17 cellular contexts compared by ENCODE assay signal in the genomic region with DNA sequence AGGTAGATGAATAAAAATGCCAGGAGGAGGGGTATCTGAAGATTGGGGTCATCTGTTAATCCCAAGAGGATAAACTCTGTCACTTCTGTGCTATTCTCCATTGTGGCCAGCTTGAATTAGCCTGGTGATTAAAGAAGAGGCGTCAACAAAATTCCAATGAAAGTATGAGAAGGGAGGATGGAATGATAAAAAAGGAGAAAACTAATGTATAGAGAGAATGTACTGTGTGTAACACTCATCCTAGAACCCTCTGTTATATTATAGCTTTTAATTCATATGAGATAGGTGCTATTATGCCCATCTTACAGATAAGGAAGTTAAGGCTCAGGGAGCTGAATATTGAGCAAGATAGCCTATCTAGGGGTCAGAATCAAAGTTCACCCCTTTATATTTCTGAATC. TPM values are rescaled to one million over a fixed set of nuclear protein-coding genes. Genes with fewer than 3 reads are reported as not detected.
DNase-seq lines count a peak whose midpoint lies in the region; ATAC-seq and TF ChIP-seq lines count a peak whose summit lies in the region.
"Had no signal": no experiment of that assay in that cellular context is flagged by ENCODE, and none has a peak within 500 bp of the region (broad histone marks: within the 10 kb centered on the region; RNA-seq: fewer than 3 reads in every experiment).

TSS of gene OR5B21 (minus strand) at position 101 of the 400 bp plus-strand sequence. CDS start at position 101, 0 bp downstream.

- H3K9me3 Mint-ChIP-seq in stimulated activated naive CD8-positive, alpha-beta T cell treated with anti-CD3 and anti-CD28 coated beads, Interleukin-15, Interleukin-2, amounts not matched to agents 100 ng/mL and 50 ng/mL, for 24 hours = no peaks in the 10 kb centered on the region
- H3K9me3 Mint-ChIP-seq in stimulated activated naive CD8-positive, alpha-beta T cell treated with anti-CD3 and anti-CD28 coated beads, Interleukin-15, amount 100 ng/mL, for 72 hours = no peaks in the 10 kb centered on the region
- H3K9me3 Mint-ChIP-seq: CD14-positive monocyte; CD8-positive, alpha-beta T cell had no signal

- peak within 1 kb of the TSS; percentile 5 for H3K4me3 Mint-ChIP-seq in stimulated activated naive CD8-positive, alpha-beta T cell treated with anti-CD3 and anti-CD28 coated beads, Interleukin-15, Interleukin-2, amounts not matched to agents 100 ng/mL and 50 ng/mL, for 24 hours
- no peak within 1 kb of the TSS for H3K4me3 Mint-ChIP-seq in stimulated activated naive CD8-positive, alpha-beta T cell treated with anti-CD3 and anti-CD28 coated beads, Interleukin-15, amount 100 ng/mL, for 72 hours
- H3K4me3 Mint-ChIP-seq: CD8-positive, alpha-beta T cell had no signal

- DNase-seq in stimulated activated naive CD8-positive, alpha-beta T cell treated with anti-CD3 and anti-CD28 coated beads, Interleukin-15, amount 100 ng/mL, for 72 hours = no peak
- DNase-seq in OCI-LY7 (ENCODE audit: low spot score) (no peak), neuronal stem cell (ENCODE audit: low spot score) (no peak), NCI-H2107 treated with DMSO at 0.1 percent for 48 hours (lab: John Stamatoyannopoulos, UW; ENCODE audit: unreplicated experiment) (no peak), NAMALWA (ENCODE audit: low spot score) (no peak), cerebellar nuclear complex (lab: John Stamatoyannopoulos, UW) (no peak)
- DNase-seq: BE2C; CD8-positive, alpha-beta T cell; COR-L47; DMS153; DMS79 treated with DMSO at 0.1 percent for 48 hours; EL had no signal

- no peaks in the 10 kb centered on the region for H3K9me2 ChIP-seq in OCI-LY7 (ENCODE audit: insufficient read depth, low read length)

- no peak within 1 kb of the TSS for H2AK5ac ChIP-seq in neuronal stem cell (ENCODE audit: low read depth, low read length)

- H3K36me3 ChIP-seq in OCI-LY7 (ENCODE audit: insufficient read depth, low read length) = no peaks in the 10 kb centered on the region
- no peaks in the 10 kb centered on the region for H3K36me3 ChIP-seq in neuronal stem cell (replicated peaks in 1 of 2; ENCODE audit: control insufficient read depth in 2 of 2, insufficient read depth in 2 of 2, low read length in 2 of 2)
- H3K36me3 ChIP-seq: BE2C, HAP-1 had no signal

- no TSS peak for BruUV-seq in OCI-LY7 (replicated peaks; lab: Mats Ljungman, UMichigan)

- no peaks in the 10 kb centered on the region for H3K9me3 ChIP-seq in OCI-LY7 (ENCODE audit: low read length)
- H3K9me3 ChIP-seq in neuronal stem cell (replicated peaks in 1 of 2; ENCODE audit: control insufficient read depth in 2 of 2, insufficient read depth in 1 of 2, low read depth in 1 of 2, low read length in 2 of 2) = no peaks in the 10 kb centered on the region
- H3K9me3 ChIP-seq: BE2C, HAP-1 had no signal

- H3K27ac Mint-ChIP-seq in stimulated activated naive CD8-positive, alpha-beta T cell treated with anti-CD3 and anti-CD28 coated beads, Interleukin-15, Interleukin-2, amounts not matched to agents 100 ng/mL and 50 ng/mL, for 24 hours = peak within 1 kb of the TSS; percentile 56
- H3K27ac Mint-ChIP-seq in stimulated activated naive CD8-positive, alpha-beta T cell treated with anti-CD3 and anti-CD28 coated beads, Interleukin-15, amount 100 ng/mL, for 72 hours = peak within 1 kb of the TSS in 1 of 2 donors; percentile 57
- H3K27ac Mint-ChIP-seq: CD8-positive, alpha-beta T cell had no signal

- H2BK12ac ChIP-seq in neuronal stem cell (ENCODE audit: low read length) = no peak within 1 kb of the TSS

- no peak within 1 kb of the TSS for H4K8ac ChIP-seq in neuronal stem cell (ENCODE audit: low read depth, low read length)

- no peaks in the 10 kb centered on the region for H3K27me3 Mint-ChIP-seq in stimulated activated naive CD8-positive, alpha-beta T cell treated with anti-CD3 and anti-CD28 coated beads, Interleukin-15, Interleukin-2, amounts not matched to agents 100 ng/mL and 50 ng/mL, for 24 hours
- H3K27me3 Mint-ChIP-seq in stimulated activated naive CD8-positive, alpha-beta T cell treated with anti-CD3 and anti-CD28 coated beads, Interleukin-15, amount 100 ng/mL, for 72 hours = no peaks in the 10 kb centered on the region

- H3K4me1 ChIP-seq in OCI-LY7 (ENCODE audit: insufficient read depth, low read length, poor library complexity, severe bottlenecking) (peaks cover 16% of the 10 kb centered on the region), neuronal stem cell (ENCODE audit: control insufficient read depth in 2 of 2, insufficient read depth in 1 of 2, low read depth in 1 of 2, low read length in 2 of 2) (no peaks in the 10 kb centered on the region)
- H3K4me1 ChIP-seq: BE2C, HAP-1 had no signal

- no peak within 1 kb of the TSS for H3K23ac ChIP-seq in neuronal stem cell (ENCODE audit: low read depth, low read length, poor library complexity)

- no peak within 1 kb of the TSS for H2BK120ac ChIP-seq in neuronal stem cell (ENCODE audit: low read depth, low read length)

- H2AFZ ChIP-seq in OCI-LY7 (ENCODE audit: low read length) = no peak within 1 kb of the TSS
- H2AFZ ChIP-seq in neuronal stem cell (ENCODE audit: low read length) = no peak within 1 kb of the TSS

- peaks cover 29% of the 10 kb centered on the region for H3K4me1 Mint-ChIP-seq in stimulated activated naive CD8-positive, alpha-beta T cell treated with anti-CD3 and anti-CD28 coated beads, Interleukin-15, Interleukin-2, amounts not matched to agents 100 ng/mL and 50 ng/mL, for 24 hours (ENCODE audit: low read depth)
- H3K4me1 Mint-ChIP-seq in stimulated activated naive CD8-positive, alpha-beta T cell treated with anti-CD3 and anti-CD28 coated beads, Interleukin-15, amount 100 ng/mL, for 72 hours = peaks cover 15% of the 10 kb centered on the region

- H3K79me2 ChIP-seq in OCI-LY7 (ENCODE audit: insufficient read depth, low read depth, low read length) = no peaks in the 10 kb centered on the region

- no peak within 1 kb of the TSS for H4K91ac ChIP-seq in neuronal stem cell (ENCODE audit: low read depth, low read length, poor library complexity)

- no peak for TF ChIP-seq CTCF in OCI-LY7 (conservative IDR thresholded peaks at IDR 0.05; ENCODE audit: low read length)

- no peak within 1 kb of the TSS for H2BK5ac ChIP-seq in neuronal stem cell (ENCODE audit: low read length)

- H3K18ac ChIP-seq in neuronal stem cell (ENCODE audit: low read length) = peak within 1 kb of the TSS; percentile 11

- H3K27ac ChIP-seq in OCI-LY7 (ENCODE audit: low read depth, low read length, poor library complexity, severe bottlenecking) (no peak within 1 kb of the TSS), neuronal stem cell (replicated peaks; ENCODE audit: low read length) (no peak within 1 kb of the TSS)

- peaks cover 19% of the 10 kb centered on the region for H3K36me3 Mint-ChIP-seq in stimulated activated naive CD8-positive, alpha-beta T cell treated with anti-CD3 and anti-CD28 coated beads, Interleukin-15, Interleukin-2, amounts not matched to agents 100 ng/mL and 50 ng/mL, for 24 hours (ENCODE audit: low read depth)
- H3K36me3 Mint-ChIP-seq: CD14-positive monocyte had no signal

- no peak for ATAC-seq in stimulated activated naive CD8-positive, alpha-beta T cell treated with anti-CD3 and anti-CD28 coated beads, Interleukin-15, amount 100 ng/mL, for 72 hours
- ATAC-seq: CD8-positive, alpha-beta T cell had no signal

- no peak within 1 kb of the TSS for H2BK15ac ChIP-seq in neuronal stem cell (ENCODE audit: low read length)

- intact Hi-C loops in OCI-LY7 (cut with micrococcal nuclease; ENCODE audit: unreplicated experiment) = no loop called here

- POLR2A ChIA-PET in OCI-LY7 (lab: Charles Lee) = no interaction called here

- no peak within 1 kb of the TSS for H3K4me3 ChIP-seq in OCI-LY7 (ENCODE audit: low read depth, low read length, poor library complexity, severe bottlenecking)
- no peak within 1 kb of the TSS for H3K4me3 ChIP-seq in neuronal stem cell (ENCODE audit: low read length in 2 of 2)
- H3K4me3 ChIP-seq: HAP-1 had no signal

- H3K4me2 ChIP-seq in OCI-LY7 (ENCODE audit: low read length) (peak within 1 kb of the TSS; percentile 25), neuronal stem cell (ENCODE audit: insufficient read depth, low read length, poor library complexity, severe bottlenecking) (no peak within 1 kb of the TSS)

- CTCF ChIA-PET in OCI-LY7 (lab: Charles Lee; ENCODE audit: unreplicated experiment) = interaction anchor here (1.0 kb wide), 1 partner anchor 67 kb away, joined by 3 read pairs; the partner anchor contains the start of gene LPXN

- H3K79me1 ChIP-seq in neuronal stem cell (ENCODE audit: low read depth, low read length) = no peaks in the 10 kb centered on the region

- H3K14ac ChIP-seq in neuronal stem cell (ENCODE audit: low read length) = no peak within 1 kb of the TSS

- no peak within 1 kb of the TSS for H3K9ac ChIP-seq in neuronal stem cell (ENCODE audit: low read depth, low read length, poor library complexity)

- H4K20me1 ChIP-seq in OCI-LY7 (ENCODE audit: insufficient read depth, low read length) = no peaks in the 10 kb centered on the region

- no CpG with 5 or more reads among the region's 1 CpG for WGBS in neuronal stem cell (ENCODE audit: extremely low coverage in 2 of 2, insufficient read length in 2 of 2, insufficient replicate concordance in 1 of 2), 2 donors

- no peak within 1 kb of the TSS for H3K4ac ChIP-seq in neuronal stem cell (ENCODE audit: low read length)

- H3K27me3 ChIP-seq in neuronal stem cell (ENCODE audit: control insufficient read depth in 3 of 3, insufficient read depth in 3 of 3, low read depth in 1 of 3, low read length in 3 of 3) = peaks cover 0 to 22% (median 0%) of the 10 kb centered on the region in 3 experiments
- H3K27me3 ChIP-seq: BE2C had no signal

RNA-seq across cellular contexts. Expression of gene OR5B21, which starts in this region (rescaled TPM):
- not detected in 2 replicates for total RNA-seq in OCI-LY7 (2014; rRNA removed; shearing (Covaris generic))
- total RNA-seq in OCI-LY7 (2022) = 0.48 and 0.55 TPM in 2 replicates
- not detected for polyA plus RNA-seq in neuronal stem cell (2013, experiment 1 of 2)
- 0.06 TPM for polyA plus RNA-seq in neuronal stem cell (2013, experiment 2 of 2)
- total RNA-seq: CD8-positive, alpha-beta T cell; H1; HT1080 had no signal
- polyA plus RNA-seq: CD14-positive monocyte, H1 had no signal
